Comparison of ENCODE assay signal across 1 cellular context in the genomic region with DNA sequence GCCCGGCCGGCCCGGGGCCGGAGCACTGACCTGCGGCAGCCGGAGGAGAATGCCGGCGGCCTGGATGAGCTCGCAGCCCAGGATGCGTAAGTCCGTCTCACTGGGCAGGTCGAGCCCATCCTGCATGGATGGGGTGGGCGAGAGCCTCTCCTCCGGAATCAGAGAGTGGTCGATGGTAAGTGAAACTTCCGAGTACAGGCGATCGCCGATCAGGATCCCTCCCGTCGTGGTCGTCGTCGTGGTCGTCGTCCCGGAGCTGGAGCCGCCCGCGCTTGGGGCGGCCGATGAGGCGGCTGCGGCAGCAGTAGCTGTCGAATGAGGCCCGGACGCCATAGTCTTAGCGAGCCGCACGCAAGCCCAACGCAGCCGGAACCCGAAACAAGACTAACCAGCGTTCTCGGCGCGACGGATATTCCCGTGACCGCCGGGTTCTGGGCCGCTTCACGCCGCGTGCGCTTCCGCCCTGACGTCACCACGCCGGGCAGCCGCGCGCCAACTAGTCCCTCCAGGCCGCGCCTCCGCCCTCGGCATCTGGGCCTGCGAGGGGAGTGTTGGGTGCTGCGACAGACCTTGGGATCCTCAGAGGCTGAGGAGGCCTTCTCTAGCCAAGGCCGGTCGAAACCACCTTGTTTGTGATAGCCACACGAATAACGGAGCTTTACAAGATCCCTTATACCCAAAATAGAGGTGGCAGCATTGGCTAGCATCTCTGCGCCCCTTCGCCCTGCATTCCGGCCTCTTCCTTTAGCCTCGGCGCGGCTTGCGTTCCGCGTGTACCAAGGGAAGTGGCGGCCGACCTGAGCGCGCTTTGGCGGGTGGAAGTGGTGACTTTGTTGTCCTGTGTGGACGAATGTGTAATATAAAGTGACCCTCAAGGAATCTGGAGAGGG.
A peak's percentile ranks its signal among the peaks of the same experiment; 100 is the strongest.
TF ChIP-seq lines count a peak whose summit lies in the region.

A gene (minus strand): TSS at position 386 of the 890 bp plus-strand sequence. CDS start 53 bp downstream, at position 333.

TF ChIP-seq in HepG2, 621 proteins besides CTCF, POLR2A, EP300 and RAD21 (continued from another document and continues in another):
- TF ChIP-seq, protein P1, sequence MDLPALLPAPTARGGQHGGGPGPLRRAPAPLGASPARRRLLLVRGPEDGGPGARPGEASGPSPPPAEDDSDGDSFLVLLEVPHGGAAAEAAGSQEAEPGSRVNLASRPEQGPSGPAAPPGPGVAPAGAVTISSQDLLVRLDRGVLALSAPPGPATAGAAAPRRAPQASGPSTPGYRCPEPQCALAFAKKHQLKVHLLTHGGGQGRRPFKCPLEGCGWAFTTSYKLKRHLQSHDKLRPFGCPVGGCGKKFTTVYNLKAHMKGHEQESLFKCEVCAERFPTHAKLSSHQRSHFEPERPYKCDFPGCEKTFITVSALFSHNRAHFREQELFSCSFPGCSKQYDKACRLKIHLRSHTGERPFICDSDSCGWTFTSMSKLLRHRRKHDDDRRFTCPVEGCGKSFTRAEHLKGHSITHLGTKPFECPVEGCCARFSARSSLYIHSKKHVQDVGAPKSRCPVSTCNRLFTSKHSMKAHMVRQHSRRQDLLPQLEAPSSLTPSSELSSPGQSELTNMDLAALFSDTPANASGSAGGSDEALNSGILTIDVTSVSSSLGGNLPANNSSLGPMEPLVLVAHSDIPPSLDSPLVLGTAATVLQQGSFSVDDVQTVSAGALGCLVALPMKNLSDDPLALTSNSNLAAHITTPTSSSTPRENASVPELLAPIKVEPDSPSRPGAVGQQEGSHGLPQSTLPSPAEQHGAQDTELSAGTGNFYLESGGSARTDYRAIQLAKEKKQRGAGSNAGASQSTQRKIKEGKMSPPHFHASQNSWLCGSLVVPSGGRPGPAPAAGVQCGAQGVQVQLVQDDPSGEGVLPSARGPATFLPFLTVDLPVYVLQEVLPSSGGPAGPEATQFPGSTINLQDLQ (CRISPR knock-in tag; IDR thresholded peaks at IDR 0.05) = peak; percentile 84
- TF ChIP-seq, protein P2, sequence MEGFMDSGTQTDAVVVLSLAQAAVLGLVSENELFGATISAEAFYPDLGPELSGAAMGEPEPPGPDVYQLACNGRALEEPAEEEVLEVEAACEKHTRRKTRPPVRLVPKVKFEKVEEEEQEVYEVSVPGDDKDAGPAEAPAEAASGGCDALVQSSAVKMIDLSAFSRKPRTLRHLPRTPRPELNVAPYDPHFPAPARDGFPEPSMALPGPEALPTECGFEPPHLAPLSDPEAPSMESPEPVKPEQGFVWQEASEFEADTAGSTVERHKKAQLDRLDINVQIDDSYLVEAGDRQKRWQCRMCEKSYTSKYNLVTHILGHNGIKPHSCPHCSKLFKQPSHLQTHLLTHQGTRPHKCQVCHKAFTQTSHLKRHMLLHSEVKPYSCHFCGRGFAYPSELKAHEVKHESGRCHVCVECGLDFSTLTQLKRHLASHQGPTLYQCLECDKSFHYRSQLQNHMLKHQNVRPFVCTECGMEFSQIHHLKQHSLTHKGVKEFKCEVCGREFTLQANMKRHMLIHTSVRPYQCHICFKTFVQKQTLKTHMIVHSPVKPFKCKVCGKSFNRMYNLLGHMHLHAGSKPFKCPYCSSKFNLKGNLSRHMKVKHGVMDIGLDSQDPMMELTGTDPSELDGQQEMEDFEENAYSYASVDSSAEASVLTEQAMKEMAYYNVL (CRISPR knock-in tag; IDR thresholded peaks at IDR 0.05; ENCODE audit: borderline replicate concordance) = no peak; the same call in none of the 2 replicates
- no peak; the same call in none of the 2 replicates for TF ChIP-seq AKAP8 (CRISPR knock-in tag; IDR thresholded peaks at IDR 0.05)
- TF ChIP-seq NFYC (CRISPR knock-in tag; IDR thresholded peaks at IDR 0.05) = peak; percentile 62; the same call in 1 of the 2 replicates
- TF ChIP-seq HMGA1 (CRISPR knock-in tag; conservative IDR thresholded peaks at IDR 0.05) = no peak
- TF ChIP-seq CBX5 (CRISPR knock-in tag; IDR thresholded peaks at IDR 0.05; ENCODE audit: borderline replicate concordance) = peak; percentile 95
- TF ChIP-seq, protein P3, sequence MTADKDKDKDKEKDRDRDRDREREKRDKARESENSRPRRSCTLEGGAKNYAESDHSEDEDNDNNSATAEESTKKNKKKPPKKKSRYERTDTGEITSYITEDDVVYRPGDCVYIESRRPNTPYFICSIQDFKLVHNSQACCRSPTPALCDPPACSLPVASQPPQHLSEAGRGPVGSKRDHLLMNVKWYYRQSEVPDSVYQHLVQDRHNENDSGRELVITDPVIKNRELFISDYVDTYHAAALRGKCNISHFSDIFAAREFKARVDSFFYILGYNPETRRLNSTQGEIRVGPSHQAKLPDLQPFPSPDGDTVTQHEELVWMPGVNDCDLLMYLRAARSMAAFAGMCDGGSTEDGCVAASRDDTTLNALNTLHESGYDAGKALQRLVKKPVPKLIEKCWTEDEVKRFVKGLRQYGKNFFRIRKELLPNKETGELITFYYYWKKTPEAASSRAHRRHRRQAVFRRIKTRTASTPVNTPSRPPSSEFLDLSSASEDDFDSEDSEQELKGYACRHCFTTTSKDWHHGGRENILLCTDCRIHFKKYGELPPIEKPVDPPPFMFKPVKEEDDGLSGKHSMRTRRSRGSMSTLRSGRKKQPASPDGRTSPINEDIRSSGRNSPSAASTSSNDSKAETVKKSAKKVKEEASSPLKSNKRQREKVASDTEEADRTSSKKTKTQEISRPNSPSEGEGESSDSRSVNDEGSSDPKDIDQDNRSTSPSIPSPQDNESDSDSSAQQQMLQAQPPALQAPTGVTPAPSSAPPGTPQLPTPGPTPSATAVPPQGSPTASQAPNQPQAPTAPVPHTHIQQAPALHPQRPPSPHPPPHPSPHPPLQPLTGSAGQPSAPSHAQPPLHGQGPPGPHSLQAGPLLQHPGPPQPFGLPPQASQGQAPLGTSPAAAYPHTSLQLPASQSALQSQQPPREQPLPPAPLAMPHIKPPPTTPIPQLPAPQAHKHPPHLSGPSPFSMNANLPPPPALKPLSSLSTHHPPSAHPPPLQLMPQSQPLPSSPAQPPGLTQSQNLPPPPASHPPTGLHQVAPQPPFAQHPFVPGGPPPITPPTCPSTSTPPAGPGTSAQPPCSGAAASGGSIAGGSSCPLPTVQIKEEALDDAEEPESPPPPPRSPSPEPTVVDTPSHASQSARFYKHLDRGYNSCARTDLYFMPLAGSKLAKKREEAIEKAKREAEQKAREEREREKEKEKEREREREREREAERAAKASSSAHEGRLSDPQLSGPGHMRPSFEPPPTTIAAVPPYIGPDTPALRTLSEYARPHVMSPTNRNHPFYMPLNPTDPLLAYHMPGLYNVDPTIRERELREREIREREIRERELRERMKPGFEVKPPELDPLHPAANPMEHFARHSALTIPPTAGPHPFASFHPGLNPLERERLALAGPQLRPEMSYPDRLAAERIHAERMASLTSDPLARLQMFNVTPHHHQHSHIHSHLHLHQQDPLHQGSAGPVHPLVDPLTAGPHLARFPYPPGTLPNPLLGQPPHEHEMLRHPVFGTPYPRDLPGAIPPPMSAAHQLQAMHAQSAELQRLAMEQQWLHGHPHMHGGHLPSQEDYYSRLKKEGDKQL (CRISPR knock-in tag; IDR thresholded peaks at IDR 0.05; ENCODE audit: low read depth) = peak; percentile 68
- TF ChIP-seq POLR2AphosphoS5 (IDR thresholded peaks at IDR 0.05; ENCODE audit: low read depth, low read length) = peak; percentile 97
- TF ChIP-seq ZNF674 (CRISPR knock-in tag; IDR thresholded peaks at IDR 0.05; ENCODE audit: low read depth) = peak; percentile 98
- TF ChIP-seq ZNF749 (CRISPR knock-in tag; IDR thresholded peaks at IDR 0.05; ENCODE audit: borderline replicate concordance) = peak; percentile 57
- TF ChIP-seq IKZF4 (CRISPR knock-in tag; IDR thresholded peaks at IDR 0.05; ENCODE audit: borderline replicate concordance, low read depth, not compliant biosample characterization) = peak; percentile 87
- peak; percentile 84 for TF ChIP-seq ZNF12 (CRISPR knock-in tag; IDR thresholded peaks at IDR 0.05)
- TF ChIP-seq ZNF101 (CRISPR knock-in tag; IDR thresholded peaks at IDR 0.05; ENCODE audit: borderline replicate concordance, low read depth) = peak; percentile 96
- TF ChIP-seq ZSCAN30 (CRISPR knock-in tag; IDR thresholded peaks at IDR 0.05) = peak; percentile 85
- TF ChIP-seq PRMT3 (CRISPR knock-in tag; IDR thresholded peaks at IDR 0.05; ENCODE audit: borderline replicate concordance, low read depth) = peak; percentile 98
- TF ChIP-seq TBL1XR1 (IDR thresholded peaks at IDR 0.05; ENCODE audit: borderline replicate concordance, low read length, partially characterized antibody) = peak; percentile 87
- peak; percentile 94 for TF ChIP-seq TGIF2 (CRISPR knock-in tag; IDR thresholded peaks at IDR 0.05)
- no peak; the same call in 1 of the 2 replicates for TF ChIP-seq ZNF180 (CRISPR knock-in tag; IDR thresholded peaks at IDR 0.05; ENCODE audit: borderline replicate concordance, low read depth)
- TF ChIP-seq ATRX (CRISPR knock-in tag; IDR thresholded peaks at IDR 0.05; ENCODE audit: borderline replicate concordance) = no peak
- TF ChIP-seq, protein P4, sequence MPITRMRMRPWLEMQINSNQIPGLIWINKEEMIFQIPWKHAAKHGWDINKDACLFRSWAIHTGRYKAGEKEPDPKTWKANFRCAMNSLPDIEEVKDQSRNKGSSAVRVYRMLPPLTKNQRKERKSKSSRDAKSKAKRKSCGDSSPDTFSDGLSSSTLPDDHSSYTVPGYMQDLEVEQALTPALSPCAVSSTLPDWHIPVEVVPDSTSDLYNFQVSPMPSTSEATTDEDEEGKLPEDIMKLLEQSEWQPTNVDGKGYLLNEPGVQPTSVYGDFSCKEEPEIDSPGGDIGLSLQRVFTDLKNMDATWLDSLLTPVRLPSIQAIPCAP (CRISPR knock-in tag; IDR thresholded peaks at IDR 0.05; ENCODE audit: low read depth) = peak; percentile 75; the same call in 1 of the 2 replicates
- peak; percentile 86 for TF ChIP-seq ZNF777 (CRISPR knock-in tag; IDR thresholded peaks at IDR 0.05)
- TF ChIP-seq ZNF136 (CRISPR knock-in tag; IDR thresholded peaks at IDR 0.05; ENCODE audit: low read depth) = peak; percentile 94
- TF ChIP-seq MBD4 (IDR thresholded peaks at IDR 0.05; ENCODE audit: borderline replicate concordance, low read length) = no peak; the same call in 1 of the 2 replicates
- TF ChIP-seq, protein P5, sequence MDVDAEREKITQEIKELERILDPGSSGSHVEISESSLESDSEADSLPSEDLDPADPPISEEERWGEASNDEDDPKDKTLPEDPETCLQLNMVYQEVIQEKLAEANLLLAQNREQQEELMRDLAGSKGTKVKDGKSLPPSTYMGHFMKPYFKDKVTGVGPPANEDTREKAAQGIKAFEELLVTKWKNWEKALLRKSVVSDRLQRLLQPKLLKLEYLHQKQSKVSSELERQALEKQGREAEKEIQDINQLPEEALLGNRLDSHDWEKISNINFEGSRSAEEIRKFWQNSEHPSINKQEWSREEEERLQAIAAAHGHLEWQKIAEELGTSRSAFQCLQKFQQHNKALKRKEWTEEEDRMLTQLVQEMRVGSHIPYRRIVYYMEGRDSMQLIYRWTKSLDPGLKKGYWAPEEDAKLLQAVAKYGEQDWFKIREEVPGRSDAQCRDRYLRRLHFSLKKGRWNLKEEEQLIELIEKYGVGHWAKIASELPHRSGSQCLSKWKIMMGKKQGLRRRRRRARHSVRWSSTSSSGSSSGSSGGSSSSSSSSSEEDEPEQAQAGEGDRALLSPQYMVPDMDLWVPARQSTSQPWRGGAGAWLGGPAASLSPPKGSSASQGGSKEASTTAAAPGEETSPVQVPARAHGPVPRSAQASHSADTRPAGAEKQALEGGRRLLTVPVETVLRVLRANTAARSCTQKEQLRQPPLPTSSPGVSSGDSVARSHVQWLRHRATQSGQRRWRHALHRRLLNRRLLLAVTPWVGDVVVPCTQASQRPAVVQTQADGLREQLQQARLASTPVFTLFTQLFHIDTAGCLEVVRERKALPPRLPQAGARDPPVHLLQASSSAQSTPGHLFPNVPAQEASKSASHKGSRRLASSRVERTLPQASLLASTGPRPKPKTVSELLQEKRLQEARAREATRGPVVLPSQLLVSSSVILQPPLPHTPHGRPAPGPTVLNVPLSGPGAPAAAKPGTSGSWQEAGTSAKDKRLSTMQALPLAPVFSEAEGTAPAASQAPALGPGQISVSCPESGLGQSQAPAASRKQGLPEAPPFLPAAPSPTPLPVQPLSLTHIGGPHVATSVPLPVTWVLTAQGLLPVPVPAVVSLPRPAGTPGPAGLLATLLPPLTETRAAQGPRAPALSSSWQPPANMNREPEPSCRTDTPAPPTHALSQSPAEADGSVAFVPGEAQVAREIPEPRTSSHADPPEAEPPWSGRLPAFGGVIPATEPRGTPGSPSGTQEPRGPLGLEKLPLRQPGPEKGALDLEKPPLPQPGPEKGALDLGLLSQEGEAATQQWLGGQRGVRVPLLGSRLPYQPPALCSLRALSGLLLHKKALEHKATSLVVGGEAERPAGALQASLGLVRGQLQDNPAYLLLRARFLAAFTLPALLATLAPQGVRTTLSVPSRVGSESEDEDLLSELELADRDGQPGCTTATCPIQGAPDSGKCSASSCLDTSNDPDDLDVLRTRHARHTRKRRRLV (CRISPR knock-in tag; IDR thresholded peaks at IDR 0.05) = peak; percentile 88
- peak; percentile 91; the same call in 1 of the 2 replicates for TF ChIP-seq ZFP41 (CRISPR knock-in tag; IDR thresholded peaks at IDR 0.05; ENCODE audit: borderline replicate concordance)
- TF ChIP-seq, protein P6, sequence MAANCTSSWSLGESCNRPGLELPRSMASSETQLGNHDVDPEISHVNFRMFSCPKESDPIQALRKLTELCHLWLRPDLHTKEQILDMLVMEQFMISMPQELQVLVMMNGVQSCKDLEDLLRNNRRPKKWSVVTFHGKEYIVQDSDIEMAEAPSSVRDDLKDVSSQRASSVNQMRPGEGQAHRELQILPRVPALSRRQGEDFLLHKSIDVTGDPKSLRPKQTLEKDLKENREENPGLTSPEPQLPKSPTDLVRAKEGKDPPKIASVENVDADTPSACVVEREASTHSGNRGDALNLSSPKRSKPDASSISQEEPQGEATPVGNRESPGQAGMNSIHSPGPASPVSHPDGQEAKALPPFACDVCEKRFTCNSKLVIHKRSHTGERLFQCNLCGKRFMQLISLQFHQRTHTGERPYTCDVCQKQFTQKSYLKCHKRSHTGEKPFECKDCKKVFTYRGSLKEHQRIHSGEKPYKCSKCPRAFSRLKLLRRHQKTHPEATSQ (CRISPR knock-in tag; IDR thresholded peaks at IDR 0.05; ENCODE audit: borderline replicate concordance) = peak; percentile 85
- TF ChIP-seq, protein P7, sequence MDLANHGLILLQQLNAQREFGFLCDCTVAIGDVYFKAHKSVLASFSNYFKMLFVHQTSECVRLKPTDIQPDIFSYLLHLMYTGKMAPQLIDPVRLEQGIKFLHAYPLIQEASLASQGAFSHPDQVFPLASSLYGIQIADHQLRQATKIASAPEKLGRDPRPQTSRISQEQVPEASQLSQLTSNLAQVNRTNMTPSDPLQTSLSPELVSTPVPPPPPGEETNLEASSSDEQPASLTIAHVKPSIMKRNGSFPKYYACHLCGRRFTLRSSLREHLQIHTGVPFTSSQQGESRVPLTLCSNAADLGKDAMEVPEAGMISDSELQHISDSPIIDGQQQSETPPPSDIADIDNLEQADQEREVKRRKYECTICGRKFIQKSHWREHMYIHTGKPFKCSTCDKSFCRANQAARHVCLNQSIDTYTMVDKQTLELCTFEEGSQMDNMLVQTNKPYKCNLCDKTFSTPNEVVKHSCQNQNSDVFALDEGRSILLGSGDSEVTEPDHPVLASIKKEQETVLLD (CRISPR knock-in tag; IDR thresholded peaks at IDR 0.05; ENCODE audit: low read depth) = peak; percentile 96
- TF ChIP-seq ZNF550 (CRISPR knock-in tag; IDR thresholded peaks at IDR 0.05; ENCODE audit: borderline replicate concordance) = peak; percentile 97; the same call in 1 of the 2 replicates
- TF ChIP-seq RFX1 (IDR thresholded peaks at IDR 0.05) = no peak
- no peak for TF ChIP-seq ZNF282 (IDR thresholded peaks at IDR 0.05; ENCODE audit: partially characterized antibody)
- TF ChIP-seq, protein P8, sequence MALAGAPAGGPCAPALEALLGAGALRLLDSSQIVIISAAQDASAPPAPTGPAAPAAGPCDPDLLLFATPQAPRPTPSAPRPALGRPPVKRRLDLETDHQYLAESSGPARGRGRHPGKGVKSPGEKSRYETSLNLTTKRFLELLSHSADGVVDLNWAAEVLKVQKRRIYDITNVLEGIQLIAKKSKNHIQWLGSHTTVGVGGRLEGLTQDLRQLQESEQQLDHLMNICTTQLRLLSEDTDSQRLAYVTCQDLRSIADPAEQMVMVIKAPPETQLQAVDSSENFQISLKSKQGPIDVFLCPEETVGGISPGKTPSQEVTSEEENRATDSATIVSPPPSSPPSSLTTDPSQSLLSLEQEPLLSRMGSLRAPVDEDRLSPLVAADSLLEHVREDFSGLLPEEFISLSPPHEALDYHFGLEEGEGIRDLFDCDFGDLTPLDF (CRISPR knock-in tag; IDR thresholded peaks at IDR 0.05) = peak; percentile 96
